In genomic region chr9:98861881-98862501, GRCh38 we compare ENCODE assay signal across 11 cellular contexts. TPM values are rescaled to one million over a fixed set of nuclear protein-coding genes. Genes with fewer than 3 reads are reported as not detected.
DNase-seq lines count a peak whose midpoint lies in the region; ATAC-seq, FAIRE-seq and TF ChIP-seq lines count a peak whose summit lies in the region.
"Had no signal": no experiment of that assay in that cellular context is flagged by ENCODE, and none has a peak within 500 bp of the region (broad histone marks: within the 10 kb centered on the region; RNA-seq: fewer than 3 reads in every experiment).

No MANE protein-coding gene starts in this region.

- peak overlapping the region; percentile 69 for H3K4ac ChIP-seq in IMR-90 (ENCODE audit: low read depth, low read length)

- POLR2A ChIA-PET in A549 (lab: Yijun Ruan, JAX): no interaction called here
- POLR2A ChIA-PET in IMR-90 (lab: Charles Lee; ENCODE audit: unreplicated experiment): no interaction called here

- peak overlapping the region; percentile 77 for H2BK120ac ChIP-seq in IMR-90 (ENCODE audit: low read depth, low read length)

- peak overlapping the region; percentile 31 for H2AK9ac ChIP-seq in IMR-90 (replicated peaks; ENCODE audit: low read depth, low read length, poor library complexity)

- H2BK5ac ChIP-seq in IMR-90 (ENCODE audit: low read depth, low read length, poor library complexity, severe bottlenecking): peak overlapping the region; percentile 38

- TF ChIP-seq RAD21 in A549 (conservative IDR thresholded peaks at IDR 0.05 in 1 of 2, IDR thresholded peaks at IDR 0.05 in 1 of 2) (no peak), IMR-90 (IDR thresholded peaks at IDR 0.05; ENCODE audit: low read length) (peak; percentile 20; the same call in 1 of the 2 replicates)

- intact Hi-C loops in IMR-90 (cut with micrococcal nuclease) (loop anchor here (1.0 kb wide), 5 partner anchors 81 to 278 kb away; partner anchors contain the start of gene COL15A1), mammary epithelial cell (cut with micrococcal nuclease) (loop anchor here (1.0 to 5.0 kb wide), 3 partner anchors 113 to 285 kb away; no protein-coding TSS in a partner anchor)

- H3K4me3 ChIP-seq in A549 (no peak overlapping the region), IMR-90 (ENCODE audit: insufficient read depth, low read depth, low read length) (no peak overlapping the region), mammary epithelial cell (replicated peaks in 1 of 3; ENCODE audit: insufficient read depth in 1 of 3, low read depth in 2 of 3, low read length in 3 of 3) (no peak overlapping the region)
- H3K4me3 ChIP-seq: pancreas had no signal

- H3K4me2 ChIP-seq in A549 (0 out of 3 replicates have a peak overlapping the region, but pooled peaks have one; percentile 3), IMR-90 (ENCODE audit: low read depth, low read length) (no peak overlapping the region), mammary epithelial cell (ENCODE audit: insufficient read depth, low read depth, low read length) (no peak overlapping the region)

- peak overlapping the region; percentile 87 for H3K23ac ChIP-seq in IMR-90 (ENCODE audit: low read depth, low read length)

- no peaks in the 10 kb centered on the region for H3K27me3 ChIP-seq in IMR-90 (ENCODE audit: control insufficient read depth, insufficient read depth, low read length)
- no peaks in the 10 kb centered on the region for H3K27me3 ChIP-seq in mammary epithelial cell (ENCODE audit: insufficient read depth, low read length)
- H3K27me3 ChIP-seq: pancreas had no signal

- no peak for TF ChIP-seq EP300 in A549 (IDR thresholded peaks at IDR 0.05)

- WGBS in A549 (ENCODE audit: missing lambda C conversion rate): 53% methylated on average over 7 of the region's 7 CpGs
- WGBS in IMR-90 (ENCODE audit: extremely low coverage in 2 of 2, insufficient read length in 1 of 2), 2 experiments: no CpG with 5 or more reads among the region's 7 CpGs
- WGBS in mammary epithelial cell (ENCODE audit: low coverage, missing lambda C conversion rate): 88% methylated on average over 6 of the region's 7 CpGs

- H4K20me1 ChIP-seq in IMR-90 (ENCODE audit: insufficient read depth, low read length) (no peaks in the 10 kb centered on the region), mammary epithelial cell (ENCODE audit: insufficient read depth, low read length) (no peaks in the 10 kb centered on the region)

- H3K27ac ChIP-seq in A549 (peak overlapping the region; percentile 7 to 24; a peak in 3 of 6 replicates), IMR-90 (ENCODE audit: insufficient read depth, low read length) (peak overlapping the region; percentile 1), mammary epithelial cell (ENCODE audit: insufficient read depth, low read depth, low read length) (no peak overlapping the region)
- H3K27ac ChIP-seq: pancreas had no signal

- TF ChIP-seq POLR2A in A549 (IDR thresholded peaks at IDR 0.05; ENCODE audit: low read length): no peak
- no peak for TF ChIP-seq POLR2A in IMR-90 (IDR thresholded peaks at IDR 0.05; ENCODE audit: low read depth, low read length)
- TF ChIP-seq POLR2A in GM18505 (IDR thresholded peaks at IDR 0.05; ENCODE audit: borderline replicate concordance, extremely low read depth, insufficient read depth, insufficient read length): no peak

- CTCF ChIA-PET in A549 (lab: Yijun Ruan, JAX) (interaction anchor here (0.8 to 7.4 kb wide), 16 partner anchors 8 to 1560 kb away, joined by 3 to 35 read pairs (median 4); no protein-coding TSS in a partner anchor), IMR-90 (lab: Yijun Ruan, JAX) (interaction anchor here (0.8 to 2.2 kb wide), 11 partner anchors 37 to 279 kb away, joined by 3 to 18 read pairs (median 4); no protein-coding TSS in a partner anchor), mammary epithelial cell (lab: Charles Lee; ENCODE audit: low non-redundant PET) (no interaction called here)

- ATAC-seq in A549 (peak; percentile 64 to 77; a peak in 5 of 6 replicates), IMR-90 (ENCODE audit: low read depth) (peak; percentile 35), GM18505 (IDR thresholded peaks at IDR 0.05; ENCODE audit: unreplicated experiment) (no peak)

- H3K9ac ChIP-seq in IMR-90 (ENCODE audit: low read depth, low read length): peak overlapping the region; percentile 28; the same call in 1 of the 2 replicates
- no peak overlapping the region for H3K9ac ChIP-seq in mammary epithelial cell (ENCODE audit: insufficient read depth, low read length)

- peak overlapping the region; percentile 89 for H4K91ac ChIP-seq in IMR-90 (ENCODE audit: insufficient read depth, low read depth, low read length)

- no peaks in the 10 kb centered on the region for H3K79me1 ChIP-seq in IMR-90 (ENCODE audit: low read depth in 1 of 2, low read length in 2 of 2)

- H4K5ac ChIP-seq in IMR-90 (ENCODE audit: low read depth, low read length): peak overlapping the region; percentile 72

- H3K4me1 ChIP-seq in A549 (peaks cover 5% of the 10 kb centered on the region; the same call in 1 of the 3 replicates), IMR-90 (ENCODE audit: control insufficient read depth, insufficient read depth, low read length) (peaks cover 13% of the 10 kb centered on the region), mammary epithelial cell (ENCODE audit: insufficient read depth, low read length) (no peaks in the 10 kb centered on the region)

- peak overlapping the region; percentile 87 for H2AK5ac ChIP-seq in IMR-90 (ENCODE audit: low read depth, low read length)

- peak overlapping the region; percentile 45 for H2AFZ ChIP-seq in IMR-90 (replicated peaks; ENCODE audit: low read length, poor library complexity)
- no peak overlapping the region for H2AFZ ChIP-seq in mammary epithelial cell (ENCODE audit: low read depth, low read length)

- no peaks in the 10 kb centered on the region for H3K36me3 ChIP-seq in IMR-90 (ENCODE audit: control insufficient read depth, insufficient read depth, low read length)
- no peaks in the 10 kb centered on the region for H3K36me3 ChIP-seq in mammary epithelial cell (ENCODE audit: insufficient read depth, low read length)
- H3K36me3 ChIP-seq: pancreas had no signal

- DNase-seq in A549 (ENCODE audit: low read depth in 1 of 2, low spot score in 1 of 2) (peak in 1 of 2 experiments; percentile 52), IMR-90 (peak; percentile 83), mammary epithelial cell (peak; percentile 80), mesenteric fat pad (ENCODE audit: low spot score) (peak; percentile 47), HT-29 (ENCODE audit: low spot score) (no peak), NCI-H1048 (lab: John Stamatoyannopoulos, UW) (no peak)
- no peak for DNase-seq in activated CD8-positive, alpha-beta memory T cell treated with anti-CD3 and anti-CD28 coated beads, Interleukin-2, amount 50 U/mL, for 48 hours
- DNase-seq: C1 segment of cervical spinal cord, NCI-H1105, pancreas had no signal

- dilution Hi-C loops in IMR-90 (cut with HindIII; ENCODE audit: low sequenced_read_pairs, unreplicated experiment) (no loop called here), mammary epithelial cell (cut with HindIII; ENCODE audit: low sequenced_read_pairs) (no loop called here)

- no peaks in the 10 kb centered on the region; the same call in 2 of the 3 replicates for H3K9me3 ChIP-seq in A549
- no peaks in the 10 kb centered on the region for H3K9me3 ChIP-seq in IMR-90 (ENCODE audit: control insufficient read depth, insufficient read depth, low read length)
- H3K9me3 ChIP-seq in mammary epithelial cell (replicated peaks; ENCODE audit: insufficient read depth, low read length): no peaks in the 10 kb centered on the region
- H3K9me3 ChIP-seq: pancreas had no signal

- H3K79me2 ChIP-seq in mammary epithelial cell (ENCODE audit: insufficient read depth, low read length): no peaks in the 10 kb centered on the region

- FAIRE-seq in A549 (lab: Jason Lieb, UNC): no peak
- FAIRE-seq: pancreas had no signal

- H2BK15ac ChIP-seq in IMR-90 (ENCODE audit: low read depth, low read length): peak overlapping the region; percentile 79; the same call in 2 of the 3 replicates

- TF ChIP-seq CTCF in A549 (IDR thresholded peaks at IDR 0.05) (no peak), IMR-90 (conservative IDR thresholded peaks at IDR 0.05; ENCODE audit: low read depth, low read length) (no peak), mammary epithelial cell (conservative IDR thresholded peaks at IDR 0.05 in 1 of 2, IDR thresholded peaks at IDR 0.05 in 1 of 2; ENCODE audit: extremely low read depth in 1 of 2, insufficient read depth in 1 of 2, low read depth in 1 of 2, low read length in 2 of 2) (no peak)

- peak overlapping the region; percentile 62 for H3K14ac ChIP-seq in IMR-90 (replicated peaks; ENCODE audit: low read depth, low read length)

- H2BK20ac ChIP-seq in IMR-90 (ENCODE audit: low read depth, low read length): peak overlapping the region; percentile 77

- peak overlapping the region; percentile 39 for H3K56ac ChIP-seq in IMR-90 (ENCODE audit: extremely low read depth, insufficient read depth, low read length)

- in situ Hi-C loops in IMR-90 (cut with MboI; ENCODE audit: low sequenced_read_pairs) (loop anchor here (25.0 kb wide), 1 partner anchor 975 kb away; no protein-coding TSS in a partner anchor), mammary epithelial cell (cut with MboI; ENCODE audit: low sequenced_read_pairs in 2 of 2) (loop anchor here (25.0 kb wide), 1 partner anchor 275 kb away; no protein-coding TSS in a partner anchor)

- H3K9me1 ChIP-seq in IMR-90 (ENCODE audit: insufficient read depth, low read length): peaks cover 10% of the 10 kb centered on the region

- H3K18ac ChIP-seq in IMR-90 (ENCODE audit: low read depth, low read length): peak overlapping the region; percentile 80

- no TSS peak for BruUV-seq in IMR-90 (replicated peaks; lab: Mats Ljungman, UMichigan)
- BruUV-seq in mammary epithelial cell (replicated peaks; lab: Mats Ljungman, UMichigan): no TSS peak

- peak overlapping the region; percentile 24 to 85; a peak in 3 of 4 replicates for H4K8ac ChIP-seq in IMR-90 (ENCODE audit: low read depth in 2 of 2, low read length in 2 of 2)

TF ChIP-seq in A549, 52 proteins besides CTCF, POLR2A, EP300 and RAD21 (continues in another document):
- 0 out of 4 replicates have a peak, but pooled peaks of 1 of the 2 experiments have one; percentile 26 for TF ChIP-seq CEBPB (IDR thresholded peaks at IDR 0.05)

TF ChIP-seq in IMR-90, 13 proteins besides CTCF, POLR2A, EP300 and RAD21 (continues in another document):
- peak; percentile 97 for TF ChIP-seq CEBPB (IDR thresholded peaks at IDR 0.05; ENCODE audit: low read depth, low read length)

RNA-seq across cellular contexts. Expression of gene GALNT12, which starts 54.5 kb away (rescaled TPM):
- polyA plus RNA-seq in A549 (2011; rRNA removed) (7.3 and 7.7 TPM in 2 replicates), A549 (2017; fragmentation: RNase III; extraction: RNeasy Plus Mini Kit Qiagen cat#74134 plus additional on column Dnase treatment) (2.6 to 3.2 TPM (median 3.0 TPM) in 3 replicates), IMR-90 (2012; rRNA removed) (2.0 and 2.3 TPM in 2 replicates), mammary epithelial cell (0.63 TPM)
- polyA plus RNA-seq in A549 (2012; cell fraction: cytosol; rRNA removed): 1.9 and 2.2 TPM in 2 replicates
- 4.3 and 5.3 TPM in 2 replicates for polyA plus RNA-seq in A549 (2012; cell fraction: nucleus; rRNA removed)
- 3.3 and 3.4 TPM in 2 replicates for polyA minus RNA-seq in A549 (2011; rRNA and poly(A)+ RNA removed)
- total RNA-seq in IMR-90 (2012; rRNA removed) (2.5 TPM in 2 replicates), mammary epithelial cell (under 1 TPM; 0.17 to 0.80 TPM), mesenteric fat pad (1.4 TPM)
- 1.8 and 4.3 TPM in 2 replicates for polyA plus RNA-seq in IMR-90 (2012; cell fraction: cytosol; rRNA removed)
- polyA plus RNA-seq in IMR-90 (2012; cell fraction: nucleus; rRNA removed; ENCODE audit: low replicate concordance): 2.1 and 6.0 TPM in 2 replicates
- polyA minus RNA-seq in mammary epithelial cell: 13.2 TPM
- total RNA-seq in HT-29 (2014; rRNA removed; shearing (Covaris generic)): 39.1 and 53.2 TPM in 2 replicates

Comparison
In these comparisons a context has a peak if more than half of its experiments do, and no peak if none do; other contexts are left out.
1. DNase-seq: peak in IMR-90 (single experiment), mammary epithelial cell (single experiment) and mesenteric fat pad (single experiment); none in activated CD8-positive, alpha-beta memory T cell treated with anti-CD3 and anti-CD28 coated beads, Interleukin-2, amount 50 U/mL, for 48 hours (single experiment), HT-29 (single experiment) and NCI-H1048 (single experiment).
2. RNA of gene GALNT12, which starts 54.5 kb away (total RNA-seq): 39.1 to 53.2 TPM in HT-29; 2.5 TPM in IMR-90, 1.4 TPM in mesenteric fat pad (single experiment) and 0.17 to 0.80 TPM in mammary epithelial cell; every median in the first group is over 10 times any median in the second.